In the genomic region with DNA sequence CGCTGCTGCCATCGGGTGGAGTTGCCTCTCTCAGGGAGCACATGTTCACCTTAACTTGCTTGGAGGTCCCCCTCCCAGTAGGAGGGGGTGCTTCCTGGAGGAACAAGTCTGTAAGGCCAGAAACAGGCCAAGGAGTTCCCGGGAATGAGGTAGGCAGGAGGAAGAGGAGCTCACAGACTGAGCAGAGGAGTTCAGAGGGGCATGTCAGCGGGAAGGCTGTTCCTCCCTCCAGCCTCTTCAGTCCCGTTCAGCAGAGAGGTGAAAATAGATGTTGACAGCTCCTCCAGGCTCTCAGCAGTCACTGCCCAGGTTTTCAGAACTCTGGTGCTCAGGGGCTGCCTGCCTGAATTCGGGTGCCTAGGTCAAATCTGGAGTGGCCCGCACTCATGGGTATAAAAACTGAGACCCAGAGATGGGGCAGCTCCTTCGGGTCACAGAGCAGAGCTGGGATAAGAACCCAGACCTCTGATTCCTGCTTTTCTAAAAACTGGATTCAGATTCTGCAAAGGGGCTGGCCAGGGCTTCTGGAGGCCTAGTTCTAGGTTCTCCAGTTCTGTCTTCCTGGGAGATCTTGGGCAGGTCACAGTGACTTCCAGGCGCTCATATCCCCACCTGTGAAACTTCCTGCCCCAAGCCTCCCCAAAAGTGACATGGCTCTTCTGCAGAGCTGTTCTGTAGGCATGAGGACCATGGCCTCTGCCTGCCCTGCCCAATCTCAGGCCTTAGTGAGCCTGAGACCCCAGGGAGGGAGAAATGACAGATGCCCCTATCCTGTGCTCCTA, we compare ENCODE assay signal across 12 cellular contexts. TPM values are rescaled to one million over a fixed set of nuclear protein-coding genes. Genes with fewer than 3 reads are reported as not detected.
DNase-seq lines count a peak whose midpoint lies in the region; ATAC-seq and TF ChIP-seq lines count a peak whose summit lies in the region.
"Had no signal": no experiment of that assay in that cellular context is flagged by ENCODE, and none has a peak within 500 bp of the region (broad histone marks: within the 10 kb centered on the region; RNA-seq: fewer than 3 reads in every experiment).

No MANE protein-coding gene starts in this region.

- H3K27me3 ChIP-seq in H7 (ENCODE audit: control insufficient read depth, insufficient read depth, low read length) (no peaks in the 10 kb centered on the region), layer of hippocampus (ENCODE audit: control insufficient read depth, insufficient read depth, low read length) (no peaks in the 10 kb centered on the region), stomach (no peaks in the 10 kb centered on the region)

- H3K36me3 Mint-ChIP-seq in activated CD8-positive, alpha-beta T cell treated with anti-CD3 and anti-CD28 coated beads, Interleukin-2, amount 10 ng/mL, durations not matched to agents 7 days and 5 days (ENCODE audit: low read depth) = peaks cover 47% of the 10 kb centered on the region

- DNase-seq in H7 (peak; percentile 35), stomach (no peak), NCI-H1694 treated with DMSO at 0.1 percent for 48 hours (lab: John Stamatoyannopoulos, UW) (no peak), DMS 273 treated with DMSO at 0.1 percent for 48 hours (lab: John Stamatoyannopoulos, UW) (no peak)
- DNase-seq in activated CD8-positive, alpha-beta T cell treated with anti-CD3 and anti-CD28 coated beads, Interleukin-2, amount 10 ng/mL, durations not matched to agents 7 days and 5 days = no peak
- DNase-seq: cortex of kidney; DMS79 treated with DMSO at 0.1 percent for 48 hours; NCI-H187 treated with DMSO at 0.1 percent for 48 hours; stimulated activated CD4-positive, alpha-beta T cell treated with anti-CD3 and anti-CD28 coated beads, Interleukin-15, amount 100 ng/mL, for 24 hours had no signal

- H3K27me3 Mint-ChIP-seq in activated CD8-positive, alpha-beta T cell treated with anti-CD3 and anti-CD28 coated beads, Interleukin-2, amount 10 ng/mL, durations not matched to agents 7 days and 5 days (ENCODE audit: low read depth) = no peaks in the 10 kb centered on the region

- CTCF ChIA-PET in activated CD8-positive, alpha-beta T cell treated with anti-CD3 and anti-CD28 coated beads, Interleukin-2, amount 10 ng/mL, durations not matched to agents 7 days and 5 days (lab: Charles Lee) = interaction anchor here (0.7 to 3.7 kb wide), 10 partner anchors 8 to 352 kb away, joined by 3 to 54 read pairs (median 4); a partner anchor contains a TSS

- H3K27ac Mint-ChIP-seq in activated CD8-positive, alpha-beta T cell treated with anti-CD3 and anti-CD28 coated beads, Interleukin-2, amount 10 ng/mL, durations not matched to agents 7 days and 5 days = peak overlapping the region; percentile 23
- H3K27ac Mint-ChIP-seq: T-helper 2 cell treated with Interferon-gamma antibody and Interleukin-4, amounts not matched to agents 5 μg/mL and 100 μg/mL, for 36 hours had no signal

- H3K4me3 ChIP-seq in H7 (ENCODE audit: insufficient read depth, low read depth, low read length) (no peak overlapping the region), stomach (no peak overlapping the region)

- no peak for TF ChIP-seq POLR2A in stomach (IDR thresholded peaks at IDR 0.05)

- H3K4me1 ChIP-seq in stomach = peaks cover 15 to 56% (median 37%) of the 10 kb centered on the region in 4 donors

- no peak overlapping the region for H3K4me3 Mint-ChIP-seq in activated CD8-positive, alpha-beta T cell treated with anti-CD3 and anti-CD28 coated beads, Interleukin-2, amount 10 ng/mL, durations not matched to agents 7 days and 5 days
- H3K4me3 Mint-ChIP-seq: T-helper 2 cell treated with Interferon-gamma antibody and Interleukin-4, amounts not matched to agents 5 μg/mL and 100 μg/mL, for 36 hours had no signal

- no peak for TF ChIP-seq EP300 in stomach (IDR thresholded peaks at IDR 0.05)

- H3K36me3 ChIP-seq in H7 (replicated peaks; ENCODE audit: control insufficient read depth, insufficient read depth, low read length) (no peaks in the 10 kb centered on the region; the same call in 1 of the 2 replicates), stomach (peaks cover 8 to 36% (median 22%) of the 10 kb centered on the region in 4 donors)

- TF ChIP-seq CTCF in stomach (IDR thresholded peaks at IDR 0.05) = no peak

- no peak for ATAC-seq in activated CD8-positive, alpha-beta T cell treated with anti-CD3 and anti-CD28 coated beads, Interleukin-2, amount 10 ng/mL, durations not matched to agents 7 days and 5 days
- no peak for ATAC-seq in HG03196 (IDR thresholded peaks at IDR 0.05; ENCODE audit: unreplicated experiment)

- peaks cover 34% of the 10 kb centered on the region for H3K4me1 Mint-ChIP-seq in activated CD8-positive, alpha-beta T cell treated with anti-CD3 and anti-CD28 coated beads, Interleukin-2, amount 10 ng/mL, durations not matched to agents 7 days and 5 days (ENCODE audit: low read depth)

- no peaks in the 10 kb centered on the region for H3K9me3 Mint-ChIP-seq in activated CD8-positive, alpha-beta T cell treated with anti-CD3 and anti-CD28 coated beads, Interleukin-2, amount 10 ng/mL, durations not matched to agents 7 days and 5 days (ENCODE audit: insufficient read depth)
- H3K9me3 Mint-ChIP-seq: T-helper 2 cell treated with Interferon-gamma antibody and Interleukin-4, amounts not matched to agents 5 μg/mL and 100 μg/mL, for 36 hours had no signal

- POLR2A ChIA-PET in activated CD8-positive, alpha-beta T cell treated with anti-CD3 and anti-CD28 coated beads, Interleukin-2, amount 10 ng/mL, durations not matched to agents 7 days and 5 days (lab: Charles Lee) = interaction anchor here (0.9 to 2.2 kb wide), 3 partner anchors 9 to 345 kb away, joined by 3 to 12 read pairs (median 3); no protein-coding TSS in a partner anchor

- no peaks in the 10 kb centered on the region for H3K9me3 ChIP-seq in stomach

- 71 to 79% (median 78%) methylated on average over 9 of the region's 9 CpGs for WGBS in stomach, 5 donors

- peak overlapping the region; percentile 48 for H3K27ac ChIP-seq in layer of hippocampus (ENCODE audit: low read depth, low read length)
- H3K27ac ChIP-seq in stomach = peak overlapping the region in 4 of 5 donors; percentile 47 to 80 (median 64)

- intact Hi-C loops in stomach (cut with DNase I; ENCODE audit: low total_unique reads) = loop anchor here (5.0 kb wide), 1 partner anchor 345 kb away; no protein-coding TSS in a partner anchor

RNA-seq across cellular contexts. Expression of a gene that starts 18.3 kb away (rescaled TPM):
- total RNA-seq in H7 (2014; rRNA removed; shearing (Covaris generic)) = 6.2 and 16.0 TPM in 2 replicates
- total RNA-seq in activated CD8-positive, alpha-beta T cell treated with anti-CD3 and anti-CD28 coated beads, Interleukin-2, amount 10 ng/mL, durations not matched to agents 7 days and 5 days = 100 to 1,000 TPM; 104 to 105 TPM
- 100 to 1,000 TPM in 1 of 5 donors, 10 to 100 TPM in 4; 13.0 to 266 (median 40.3) TPM for total RNA-seq in stomach
- 10 to 100 TPM; 15.4 to 67.0 (median 30.4) TPM for polyA plus RNA-seq in stomach

RNA-seq across cellular contexts. Expression of a gene that starts 38.6 kb away (rescaled TPM):
- total RNA-seq in H7 (2014; rRNA removed; shearing (Covaris generic)) = 19.3 and 26.8 TPM in 2 replicates
- total RNA-seq in activated CD8-positive, alpha-beta T cell treated with anti-CD3 and anti-CD28 coated beads, Interleukin-2, amount 10 ng/mL, durations not matched to agents 7 days and 5 days = 1 to 10 TPM; 4.0 to 4.5 TPM
- total RNA-seq in stomach = 100 to 1,000 TPM; 125 to 895 (median 321) TPM
- polyA plus RNA-seq in stomach = 100 to 1,000 TPM; 310 to 950 (median 759) TPM
